In genomic region chr7:139479620-139480019, GRCh38 we compare ENCODE assay signal across 23 cellular contexts. TPM values are rescaled to one million over a fixed set of nuclear protein-coding genes. Genes with fewer than 3 reads are reported as not detected.
"Had no signal": no experiment of that assay in that cellular context is flagged by ENCODE, and none has a peak within 500 bp of the region (broad histone marks: within the 10 kb centered on the region; RNA-seq: fewer than 3 reads in every experiment).

No MANE protein-coding gene starts in this region.

- H3K79me2 ChIP-seq: parathyroid adenoma had no signal

- H3K4me3 Mint-ChIP-seq: dendritic cell treated with granulocyte-macrophage colony-stimulating factor and Interleukin-4, amounts not matched to agents 40 ng/mL and 50 ng/mL, for 4 days; naive thymus-derived CD8-positive, alpha-beta T cell; stimulated activated memory B cell treated with anti-CD40 and anti-IgM and Interleukin-4, amounts not matched to agents 10 μg/mL and 1 μg/mL and 100 μg/mL, for 72 hours; T-helper 2 cell treated with Interferon-gamma antibody and Interleukin-4, amounts not matched to agents 5 μg/mL and 100 μg/mL, for 36 hours had no signal

- H3K4me3 ChIP-seq: adrenal gland, esophagus squamous epithelium, sigmoid colon, spleen, thoracic aorta had no signal

- H3K36me3 Mint-ChIP-seq: activated naive CD4-positive, alpha-beta T cell treated with anti-CD3 and anti-CD28 coated beads, Interleukin-2, amount 50 U/mL, for 72 hours; stimulated activated memory B cell treated with anti-CD40 and anti-IgM and Interleukin-4, amounts not matched to agents 10 μg/mL and 1 μg/mL and 100 μg/mL, for 72 hours had no signal

- H3K36me3 ChIP-seq: adrenal gland, neutrophil, sigmoid colon, spleen, thoracic aorta had no signal

- H3K9ac ChIP-seq: parathyroid adenoma had no signal

- H3K27ac Mint-ChIP-seq: activated naive CD4-positive, alpha-beta T cell treated with anti-CD3 and anti-CD28 coated beads, Interleukin-2, amount 50 U/mL, for 72 hours; dendritic cell treated with granulocyte-macrophage colony-stimulating factor and Interleukin-4, amounts not matched to agents 40 ng/mL and 50 ng/mL, for 4 days; naive thymus-derived CD8-positive, alpha-beta T cell; stimulated activated memory B cell treated with anti-CD40 and anti-IgM and Interleukin-4, amounts not matched to agents 10 μg/mL and 1 μg/mL and 100 μg/mL, for 72 hours; T-helper 2 cell treated with Interferon-gamma antibody and Interleukin-4, amounts not matched to agents 5 μg/mL and 100 μg/mL, for 36 hours had no signal

- H3K27ac ChIP-seq: adrenal gland, esophagus squamous epithelium, neutrophil, parathyroid adenoma, sigmoid colon, spleen, thoracic aorta had no signal

- H3K9me3 Mint-ChIP-seq: activated naive CD4-positive, alpha-beta T cell treated with anti-CD3 and anti-CD28 coated beads, Interleukin-2, amount 50 U/mL, for 72 hours; dendritic cell treated with granulocyte-macrophage colony-stimulating factor and Interleukin-4, amounts not matched to agents 40 ng/mL and 50 ng/mL, for 4 days; stimulated activated memory B cell treated with anti-CD40 and anti-IgM and Interleukin-4, amounts not matched to agents 10 μg/mL and 1 μg/mL and 100 μg/mL, for 72 hours; T-helper 2 cell treated with Interferon-gamma antibody and Interleukin-4, amounts not matched to agents 5 μg/mL and 100 μg/mL, for 36 hours had no signal

- H3K4me1 ChIP-seq: parathyroid adenoma had no signal

- H3K9me3 ChIP-seq: adrenal gland, neutrophil, sigmoid colon, thoracic aorta had no signal

- DNase-seq: activated CD4-positive, alpha-beta T cell treated with anti-CD3 and anti-CD28 coated beads, Interleukin-2, amount 50 U/mL, for 4 hours; activated gamma-delta T cell; adrenal gland; effector CD8-positive, alpha-beta T cell; esophagus squamous epithelium; mesenchymal stem cell; naive thymus-derived CD8-positive, alpha-beta T cell; sigmoid colon; spleen; stimulated activated CD4-positive, alpha-beta T cell treated with anti-CD3 and anti-CD28 coated beads, Interleukin-4, amount 100 ng/mL, for 4 hours had no signal

- ATAC-seq: activated naive CD4-positive, alpha-beta T cell treated with anti-CD3 and anti-CD28 coated beads, Interleukin-2, amount 50 U/mL, for 72 hours; naive thymus-derived CD8-positive, alpha-beta T cell had no signal

- H2AFZ ChIP-seq: parathyroid adenoma had no signal

- H3K4me1 Mint-ChIP-seq: stimulated activated memory B cell treated with anti-CD40 and anti-IgM and Interleukin-4, amounts not matched to agents 10 μg/mL and 1 μg/mL and 100 μg/mL, for 72 hours had no signal

RNA-seq across cellular contexts. Expression of gene KLRG2, which starts 3.9 kb away (rescaled TPM):
- total RNA-seq: cerebellum; naive thymus-derived CD8-positive, alpha-beta T cell; spleen; thoracic aorta had no signal
- polyA plus RNA-seq: liver had no signal

RNA-seq across cellular contexts. Expression of gene CLEC2L, which starts 43.9 kb away (rescaled TPM):
- total RNA-seq: activated CD8-positive, alpha-beta memory T cell treated with anti-CD3 and anti-CD28 coated beads for 36 hours; activated naive CD4-positive, alpha-beta T cell treated with anti-CD3 and anti-CD28 coated beads, Interleukin-2, amount 50 U/mL, for 72 hours; bronchial epithelial cell; esophagus squamous epithelium; naive thymus-derived CD8-positive, alpha-beta T cell; renal cortical epithelial cell; spleen; thoracic aorta; ureter had no signal
- polyA plus RNA-seq: adrenal gland; liver; naive thymus-derived CD8-positive, alpha-beta T cell had no signal
